In the genomic region with DNA sequence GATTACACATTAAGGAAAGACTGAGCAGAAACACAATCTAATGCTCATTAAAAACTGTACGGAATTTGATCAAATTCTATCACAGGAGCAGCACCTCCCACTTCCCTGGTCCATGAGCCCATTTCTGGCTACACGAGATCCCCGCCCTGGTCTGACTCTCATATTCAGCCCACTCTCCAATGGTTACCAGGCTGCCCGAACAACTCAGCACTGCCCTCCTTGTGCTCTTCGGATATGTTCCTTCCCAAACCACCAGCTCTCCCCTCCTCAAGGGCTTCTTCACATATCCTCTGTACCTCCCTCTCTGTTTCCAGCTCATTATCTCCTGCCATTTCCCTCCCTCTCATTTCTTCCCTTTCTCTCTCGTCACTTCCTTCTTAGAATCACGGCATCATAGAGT, we compare ENCODE assay signal across 18 cellular contexts.
"Had no signal": no experiment of that assay in that cellular context is flagged by ENCODE, and none has a peak within 500 bp of the region (broad histone marks: within the 10 kb centered on the region; RNA-seq: fewer than 3 reads in every experiment).

No MANE protein-coding gene starts in this region.

- ATAC-seq: gastroesophageal sphincter, left colon, left ventricle myocardium superior, natural killer cell, pancreas, right cardiac atrium had no signal

- H3K27me3 ChIP-seq: esophagus squamous epithelium, gastroesophageal sphincter, neural progenitor cell, pancreas had no signal

- H3K36me3 Mint-ChIP-seq: natural killer cell, neural progenitor cell had no signal

- H3K4me3 Mint-ChIP-seq: natural killer cell, neural progenitor cell had no signal

- H3K9ac ChIP-seq: neural progenitor cell had no signal

- H3K36me3 ChIP-seq: esophagus squamous epithelium, gastroesophageal sphincter, neural progenitor cell, pancreas had no signal

- DNase-seq: dermis blood vessel endothelial cell; esophagus squamous epithelium; foreskin fibroblast; glutamatergic neuron; left colon; left ventricle myocardium superior; mesenchymal stem cell; natural killer cell; occipital lobe; pancreas; right cardiac atrium; stimulated activated CD4-positive, alpha-beta T cell treated with anti-CD3 and anti-CD28 coated beads, Interleukin-2, amount 100 ng/mL, for 48 hours; stimulated activated naive CD4-positive, alpha-beta T cell treated with Interleukin-2 at 50 U/mL for 16 hours had no signal

- H3K4me1 Mint-ChIP-seq: natural killer cell, neural progenitor cell had no signal

- H3K27ac ChIP-seq: esophagus squamous epithelium, gastroesophageal sphincter, neural progenitor cell, pancreas had no signal

- H3K4me1 ChIP-seq: esophagus squamous epithelium, gastroesophageal sphincter, neural progenitor cell, pancreas had no signal

- H3K9me3 Mint-ChIP-seq: natural killer cell, neural progenitor cell had no signal

- H3K27ac Mint-ChIP-seq: natural killer cell, neural progenitor cell, progenitor cell of endocrine pancreas had no signal

- H3K4me3 ChIP-seq: esophagus squamous epithelium, gastroesophageal sphincter, lung, neural progenitor cell, pancreas, smooth muscle cell had no signal

- H2AFZ ChIP-seq: neural progenitor cell had no signal

- H3K4me2 ChIP-seq: neural progenitor cell, smooth muscle cell had no signal

- H3K27me3 Mint-ChIP-seq: progenitor cell of endocrine pancreas had no signal

- H3K9me3 ChIP-seq: gastroesophageal sphincter, pancreas had no signal
